In the genomic region with DNA sequence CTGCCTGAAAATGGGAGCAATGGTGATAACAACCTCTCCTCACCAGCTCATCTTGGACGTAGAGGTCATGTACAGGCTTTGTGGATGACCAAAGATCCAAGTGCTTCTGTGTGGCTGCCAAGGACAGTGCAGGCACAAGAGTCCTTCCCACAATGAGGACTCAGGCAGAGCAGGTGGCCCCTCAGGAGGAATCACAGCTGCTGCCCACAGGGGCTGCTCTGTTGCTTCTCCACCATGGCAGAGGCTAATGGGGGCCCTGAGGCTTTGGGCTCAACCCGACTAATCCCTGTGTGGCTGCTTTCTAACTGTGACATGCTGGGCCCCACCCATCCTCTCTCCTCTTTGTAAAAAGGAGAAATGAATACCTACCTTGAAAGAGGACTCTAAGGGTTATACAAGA, we compare ENCODE assay signal across 25 cellular contexts.
"Had no signal": no experiment of that assay in that cellular context is flagged by ENCODE, and none has a peak within 500 bp of the region (broad histone marks: within the 10 kb centered on the region; RNA-seq: fewer than 3 reads in every experiment).

No MANE protein-coding gene starts in this region.

- H3K9me3 ChIP-seq: esophagus muscularis mucosa, heart right ventricle, left lung, mucosa of descending colon, psoas muscle, thoracic aorta, tibial nerve, upper lobe of left lung, uterus had no signal

- H3K27ac Mint-ChIP-seq: mesothelial cell of epicardium; naive thymus-derived CD4-positive, alpha-beta T cell; nephron; neural progenitor cell; stimulated activated naive B cell treated with anti-CD40 and anti-IgM and Interleukin-4, amounts not matched to agents 10 μg/mL and 1 μg/mL and 100 μg/mL, for 72 hours; stimulated activated naive CD8-positive, alpha-beta T cell treated with anti-CD3 and anti-CD28 coated beads, Interleukin-15, Interleukin-2, amounts not matched to agents 100 ng/mL and 50 ng/mL, for 24 hours had no signal

- H3K27me3 Mint-ChIP-seq: naive thymus-derived CD4-positive, alpha-beta T cell had no signal

- H3K27me3 ChIP-seq: esophagus muscularis mucosa, heart right ventricle, left lung, neural progenitor cell, tibial nerve, upper lobe of left lung, uterus had no signal

- H3K9ac ChIP-seq: neural progenitor cell had no signal

- H3K27ac ChIP-seq: esophagus muscularis mucosa, heart right ventricle, left lung, neural progenitor cell, psoas muscle, thoracic aorta, tibial nerve, upper lobe of left lung, uterus had no signal

- H3K4me3 ChIP-seq: esophagus muscularis mucosa, heart right ventricle, left lung, mucosa of descending colon, neural progenitor cell, psoas muscle, thoracic aorta, tibial nerve, upper lobe of left lung, uterus had no signal

- H3K36me3 Mint-ChIP-seq: mesothelial cell of epicardium; naive thymus-derived CD4-positive, alpha-beta T cell; neural progenitor cell; stimulated activated naive B cell treated with anti-CD40 and anti-IgM and Interleukin-4, amounts not matched to agents 10 μg/mL and 1 μg/mL and 100 μg/mL, for 72 hours had no signal

- H3K4me3 Mint-ChIP-seq: mesothelial cell of epicardium; naive thymus-derived CD4-positive, alpha-beta T cell; nephron; neural progenitor cell; stimulated activated naive B cell treated with anti-CD40 and anti-IgM and Interleukin-4, amounts not matched to agents 10 μg/mL and 1 μg/mL and 100 μg/mL, for 72 hours; stimulated activated naive CD8-positive, alpha-beta T cell treated with anti-CD3 and anti-CD28 coated beads, Interleukin-15, Interleukin-2, amounts not matched to agents 100 ng/mL and 50 ng/mL, for 24 hours had no signal

- H3K4me1 ChIP-seq: left lung, neural progenitor cell, psoas muscle, tibial nerve, upper lobe of left lung had no signal

- H3K9me3 Mint-ChIP-seq: mesothelial cell of epicardium; naive thymus-derived CD4-positive, alpha-beta T cell; nephron; neural progenitor cell; stimulated activated naive B cell treated with anti-CD40 and anti-IgM and Interleukin-4, amounts not matched to agents 10 μg/mL and 1 μg/mL and 100 μg/mL, for 72 hours; stimulated activated naive CD8-positive, alpha-beta T cell treated with anti-CD3 and anti-CD28 coated beads, Interleukin-15, Interleukin-2, amounts not matched to agents 100 ng/mL and 50 ng/mL, for 24 hours had no signal

- H3K36me3 ChIP-seq: esophagus muscularis mucosa, heart right ventricle, left lung, neural progenitor cell, thoracic aorta, tibial nerve, upper lobe of left lung, uterus had no signal

- DNase-seq: effector CD8-positive, alpha-beta T cell; foreskin melanocyte; glutamatergic neuron; heart right ventricle; hippocampal formation; left cardiac atrium; left lung; mesenchymal stem cell; mucosa of descending colon; naive thymus-derived CD4-positive, alpha-beta T cell; nucleus accumbens; psoas muscle; right cardiac atrium; stimulated activated CD4-positive, alpha-beta T cell treated with anti-CD3 and anti-CD28 coated beads, Interleukin-15, amount 100 ng/mL, for 24 hours; stimulated activated CD4-positive, alpha-beta T cell treated with anti-CD3 and anti-CD28 coated beads, Interleukin-2, amount 100 ng/mL, for 48 hours; stimulated activated naive B cell treated with anti-CD40 and anti-IgM and Interleukin-4, amounts not matched to agents 10 μg/mL and 1 μg/mL and 100 μg/mL, for 72 hours; upper lobe of left lung; uterus had no signal

- H3K4me1 Mint-ChIP-seq: mesothelial cell of epicardium, nephron had no signal
